In the genomic region with DNA sequence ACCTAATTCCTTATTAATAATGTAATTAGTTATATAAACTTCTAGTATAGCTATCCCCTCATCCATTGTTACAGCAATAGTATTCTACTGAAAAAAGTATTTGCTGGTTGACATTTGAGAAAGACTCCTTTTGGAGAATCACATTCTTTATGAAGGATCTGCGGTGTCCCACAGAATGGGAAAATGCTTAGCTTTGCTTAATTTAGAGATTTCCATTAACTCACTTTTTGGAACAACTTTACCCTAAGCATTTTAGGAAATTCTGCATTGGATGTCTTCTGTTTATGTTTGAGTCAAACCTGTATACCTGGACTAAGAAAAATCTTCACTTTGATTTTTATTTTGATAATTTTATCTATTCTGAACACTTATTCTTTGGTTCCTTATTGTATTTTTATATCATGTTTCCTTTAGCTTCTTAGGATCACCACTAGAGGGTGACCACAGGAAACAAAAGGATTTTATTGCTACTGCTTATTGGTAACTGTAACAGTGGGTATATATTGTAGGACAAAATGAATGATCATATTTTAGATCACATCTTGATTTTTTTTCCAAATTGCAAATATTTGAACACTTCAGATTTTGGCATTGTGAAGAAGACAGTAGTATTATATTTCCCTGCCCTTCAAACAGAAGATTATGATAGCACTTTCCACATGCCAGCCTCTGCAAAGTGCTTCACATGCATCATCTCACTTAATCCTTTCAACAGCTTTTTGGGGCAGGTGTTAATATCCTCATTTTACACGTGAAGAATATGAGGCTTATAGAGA, we compare ENCODE assay signal across 8 cellular contexts.
DNase-seq lines count a peak whose midpoint lies in the region; ATAC-seq and TF ChIP-seq lines count a peak whose summit lies in the region.

No MANE protein-coding gene starts in this region.

- no peak overlapping the region for H3K4me3 Mint-ChIP-seq in CD8-positive, alpha-beta memory T cell

- TF ChIP-seq RAD21 in HCT116 (IDR thresholded peaks at IDR 0.05; ENCODE audit: low read depth) = peak; percentile 24; the same call in 1 of the 2 replicates

- intact Hi-C loops in HCT116 (cut with micrococcal nuclease) = no loop called here

- H3K27me3 Mint-ChIP-seq in CD8-positive, alpha-beta memory T cell = no peaks in the 10 kb centered on the region

- no TSS peak for BruUV-seq in HCT116 (replicated peaks; lab: Mats Ljungman, UMichigan)

- RAD21 ChIA-PET in HCT116 (lab: Charles Lee; ENCODE audit: low non-redundant PET in 1 of 2, low total read pairs in 2 of 2, uncharacterized antibody in 2 of 2, unreplicated experiment in 2 of 2) = interaction anchor here in 1 of 2 experiments (0.7 to 1.0 kb wide), 2 partner anchors 625 to 743 kb away, joined by 3 to 4 read pairs; no protein-coding TSS in a partner anchor

- H3K36me3 ChIP-seq in HCT116 (ENCODE audit: control insufficient read depth in 1 of 2, insufficient read depth in 2 of 2, low read length in 2 of 2) (peaks cover 5 to 7% of the 10 kb centered on the region in 2 experiments; a peak in 1 of 4 replicates), kidney epithelial cell (ENCODE audit: control insufficient read depth, insufficient read depth, low read length) (no peaks in the 10 kb centered on the region)
- H3K36me3 ChIP-seq in CD8-positive, alpha-beta memory T cell (ENCODE audit: insufficient read depth, low read length) = no peaks in the 10 kb centered on the region

- H3K27ac Mint-ChIP-seq in CD8-positive, alpha-beta memory T cell = no peak overlapping the region

- H3K27me3 ChIP-seq in HCT116 (ENCODE audit: insufficient read depth, low read length) (no peaks in the 10 kb centered on the region), kidney epithelial cell (ENCODE audit: control insufficient read depth, insufficient read depth, low read length) (no peaks in the 10 kb centered on the region)
- no peaks in the 10 kb centered on the region for H3K27me3 ChIP-seq in CD8-positive, alpha-beta memory T cell (ENCODE audit: insufficient read depth, low read length, poor library complexity, severe bottlenecking)

- H3K36me3 Mint-ChIP-seq in CD8-positive, alpha-beta memory T cell = peaks cover 10 to 70% (median 23%) of the 10 kb centered on the region in 3 donors

- DNase-seq in AG10803 (ENCODE audit: low read depth) (peak; percentile 28), HCT116 (ENCODE audit: low read depth, low spot score) (peak; percentile 7), kidney epithelial cell (ENCODE audit: low read depth) (no peak), SK-N-DZ (ENCODE audit: low spot score) (no peak)
- DNase-seq in CD8-positive, alpha-beta memory T cell = no peak
- no peak for DNase-seq in activated T-cell treated with anti-CD3 and anti-CD28 coated beads, Interleukin-2, amount 50 U/mL, for 48 hours

- H3K9me2 ChIP-seq in HCT116 (ENCODE audit: insufficient read depth) = no peaks in the 10 kb centered on the region

- CTCF ChIA-PET in HCT116 (lab: Charles Lee) = interaction anchor here (0.6 to 1.7 kb wide), 11 partner anchors 8 to 743 kb away, joined by 3 to 17 read pairs (median 4); no protein-coding TSS in a partner anchor
- CTCF ChIA-PET in CD8-positive, alpha-beta memory T cell (lab: Charles Lee) = no interaction called here

- no peak overlapping the region for H3K4me2 ChIP-seq in HCT116 (ENCODE audit: low read length)

- H3K27ac ChIP-seq in HCT116 (ENCODE audit: low read depth, low read length) = no peak overlapping the region
- H3K27ac ChIP-seq in CD8-positive, alpha-beta memory T cell (ENCODE audit: low read depth, low read length) = no peak overlapping the region

- no peaks in the 10 kb centered on the region for H3K79me2 ChIP-seq in HCT116 (ENCODE audit: insufficient read depth, low read length)

- H3K4me1 Mint-ChIP-seq in CD8-positive, alpha-beta memory T cell = peaks cover 0 to 5% (median 2%) of the 10 kb centered on the region in 3 donors

- no peak overlapping the region for H2AFZ ChIP-seq in HCT116 (ENCODE audit: low read depth, low read length, poor library complexity, severe bottlenecking)

- no peaks in the 10 kb centered on the region for H3K4me1 ChIP-seq in HCT116 (ENCODE audit: control insufficient read depth in 1 of 2, insufficient read depth in 2 of 2, low read length in 2 of 2)
- H3K4me1 ChIP-seq in CD8-positive, alpha-beta memory T cell (ENCODE audit: insufficient read depth, low read length) = no peaks in the 10 kb centered on the region

- no peak overlapping the region for H3K4me3 ChIP-seq in AG10803 (ENCODE audit: low read length)
- no peak overlapping the region for H3K4me3 ChIP-seq in HCT116 (replicated peaks in 1 of 2; ENCODE audit: low read depth in 1 of 2, low read length in 2 of 2)
- no peak overlapping the region for H3K4me3 ChIP-seq in WI38 (ENCODE audit: low read depth, low read length)
- H3K4me3 ChIP-seq in kidney epithelial cell (ENCODE audit: low read depth, low read length) = no peak overlapping the region
- H3K4me3 ChIP-seq in CD8-positive, alpha-beta memory T cell (ENCODE audit: low read length) = no peak overlapping the region

- H3K9ac ChIP-seq in HCT116 (ENCODE audit: low read length) = no peak overlapping the region

- ATAC-seq in HCT116 (peak; percentile 57; the same call in 1 of the 2 replicates), GM19455 (IDR thresholded peaks at IDR 0.05; ENCODE audit: unreplicated experiment) (no peak)

- no peaks in the 10 kb centered on the region for H3K9me3 Mint-ChIP-seq in CD8-positive, alpha-beta memory T cell

- TF ChIP-seq POLR2A in HCT116 (IDR thresholded peaks at IDR 0.05; ENCODE audit: borderline replicate concordance, extremely low read depth, insufficient read depth, insufficient read length) = no peak

- peak; percentile 69 for TF ChIP-seq CTCF in AG10803 (conservative IDR thresholded peaks at IDR 0.05; ENCODE audit: low read length)
- peak; percentile 20 to 71 (median 56); a peak in 5 of 6 replicates for TF ChIP-seq CTCF in HCT116 (IDR thresholded peaks at IDR 0.05 in 2 of 3, conservative IDR thresholded peaks at IDR 0.05 in 1 of 3; ENCODE audit: borderline replicate concordance in 1 of 3, insufficient read depth in 1 of 3, low read depth in 2 of 3, low read length in 2 of 3)
- peak; percentile 43; the same call in 1 of the 2 replicates for TF ChIP-seq CTCF in WI38 (IDR thresholded peaks at IDR 0.05; ENCODE audit: low read depth, low read length)
- TF ChIP-seq CTCF in kidney epithelial cell (IDR thresholded peaks at IDR 0.05; ENCODE audit: insufficient read depth, low read length, poor library complexity, severe bottlenecking) = peak; percentile 49

- H4K20me1 ChIP-seq in HCT116 (ENCODE audit: insufficient read depth) = no peaks in the 10 kb centered on the region

- H3K9me3 ChIP-seq in HCT116 (ENCODE audit: control insufficient read depth in 1 of 2, insufficient read depth in 1 of 2, low read depth in 1 of 2, low read length in 2 of 2) = no peaks in the 10 kb centered on the region
- no peaks in the 10 kb centered on the region for H3K9me3 ChIP-seq in CD8-positive, alpha-beta memory T cell (ENCODE audit: low read length)

- POLR2A ChIA-PET in HCT116 (lab: Charles Lee) = no interaction called here
- POLR2A ChIA-PET in CD8-positive, alpha-beta memory T cell (lab: Charles Lee) = no interaction called here

TF ChIP-seq in HCT116, 20 proteins besides CTCF, POLR2A, EP300 and RAD21:
- TF ChIP-seq CBX3 (IDR thresholded peaks at IDR 0.05; ENCODE audit: low read depth) (no peak), EGR1 (IDR thresholded peaks at IDR 0.05; ENCODE audit: low read depth) (no peak)
- TF ChIP-seq, protein P1, sequence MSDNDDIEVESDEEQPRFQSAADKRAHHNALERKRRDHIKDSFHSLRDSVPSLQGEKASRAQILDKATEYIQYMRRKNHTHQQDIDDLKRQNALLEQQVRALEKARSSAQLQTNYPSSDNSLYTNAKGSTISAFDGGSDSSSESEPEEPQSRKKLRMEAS (IDR thresholded peaks at IDR 0.05) = no peak
TF ChIP-seq in HCT116: peak in this region for 0.

Comparison
In these comparisons a context has a peak if more than half of its experiments do, and no peak if none do; other contexts are left out.
1. DNase-seq: peak in AG10803 (single experiment) and HCT116 (single experiment); none in kidney epithelial cell (single experiment), CD8-positive, alpha-beta memory T cell (0 of 5), activated T-cell treated with anti-CD3 and anti-CD28 coated beads, Interleukin-2, amount 50 U/mL, for 48 hours (0 of 2) and SK-N-DZ (single experiment).
2. Peak in every context shown above with its lines, with median percentiles within 50 percentile points of each other: CTCF ChIP-seq.